In genomic region chr6:36337814-36338213, GRCh38 we compare ENCODE assay signal across 18 cellular contexts. TPM values are rescaled to one million over a fixed set of nuclear protein-coding genes. Genes with fewer than 3 reads are reported as not detected.
"Had no signal": no experiment of that assay in that cellular context is flagged by ENCODE, and none has a peak within 500 bp of the region (broad histone marks: within the 10 kb centered on the region; RNA-seq: fewer than 3 reads in every experiment).

No MANE protein-coding gene starts in this region.

- H3K27ac ChIP-seq: body of pancreas, parathyroid adenoma, VCaP had no signal

- H3K9ac ChIP-seq: parathyroid adenoma had no signal

- H3K27me3 ChIP-seq: body of pancreas had no signal

- H3K79me2 ChIP-seq: parathyroid adenoma had no signal

- H2AFZ ChIP-seq: parathyroid adenoma had no signal

- ATAC-seq: activated CD8-positive, alpha-beta memory T cell treated with anti-CD3 and anti-CD28 coated beads, Interleukin-2, amount 10 ng/mL, durations not matched to agents 7 days and 5 days; activated T-cell treated with anti-CD3 and anti-CD28 coated beads, Interleukin-2, amount 50 U/mL, for 4 hours; body of pancreas; esophagus mucosa had no signal

- FAIRE-seq: colon, islet of Langerhans had no signal

- H3K9me3 ChIP-seq: body of pancreas had no signal

- H3K4me3 ChIP-seq: body of pancreas, lung had no signal

- DNase-seq: activated CD4-positive, alpha-beta T cell treated with anti-CD3 and anti-CD28 coated beads for 1 hour; activated CD4-positive, alpha-beta T cell treated with anti-CD3 and anti-CD28 coated beads, Interleukin-2, amount 50 U/mL, for 4 hours; activated CD8-positive, alpha-beta memory T cell treated with anti-CD3 and anti-CD28 coated beads, Interleukin-2, amount 10 ng/mL, durations not matched to agents 7 days and 5 days; activated effector memory CD4-positive, alpha-beta T cell treated with Interleukin-2 at 50 U/mL for 16 hours; activated naive CD4-positive, alpha-beta T cell treated with anti-CD3 and anti-CD28 coated beads, Interleukin-2, amount 50 U/mL, for 16 hours; activated T-cell treated with anti-CD3 and anti-CD28 coated beads, Interleukin-2, amount 50 U/mL, for 4 hours; body of pancreas; caudate nucleus; left colon; midbrain; stimulated activated CD4-positive, alpha-beta T cell treated with anti-CD3 and anti-CD28 coated beads, Interleukin-2, amount 100 ng/mL, for 24 hours had no signal

RNA-seq across cellular contexts. Expression of gene BNIP5, which starts 1.1 kb away (rescaled TPM):
- total RNA-seq: activated CD8-positive, alpha-beta memory T cell treated with anti-CD3 and anti-CD28 coated beads, Interleukin-2, amount 10 ng/mL, durations not matched to agents 7 days and 5 days; activated T-cell treated with anti-CD3 and anti-CD28 coated beads, Interleukin-2, amount 50 U/mL, for 4 hours; esophagus mucosa; urinary bladder had no signal
- polyA plus RNA-seq: urinary bladder had no signal
